In the genomic region with DNA sequence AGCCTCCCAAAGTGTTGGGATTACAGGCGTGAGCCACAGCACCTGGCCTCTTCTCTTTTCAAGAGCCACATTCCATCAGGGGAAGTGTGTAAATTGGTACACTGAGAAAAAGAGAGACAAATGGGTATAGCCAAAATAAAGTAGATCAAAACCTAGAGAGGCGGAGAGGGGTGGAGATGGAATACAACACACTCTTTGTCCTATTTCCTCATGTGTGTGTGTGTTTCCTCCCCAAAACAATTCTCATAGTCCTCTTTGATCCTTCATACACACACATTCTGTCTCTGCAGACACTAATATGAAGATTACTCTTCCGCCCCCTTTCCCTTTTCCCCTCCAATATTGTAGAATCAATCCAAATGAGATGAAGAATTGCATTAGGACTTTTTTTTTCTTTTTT, we compare ENCODE assay signal across 12 cellular contexts. TPM values are rescaled to one million over a fixed set of nuclear protein-coding genes. Genes with fewer than 3 reads are reported as not detected.
"Had no signal": no experiment of that assay in that cellular context is flagged by ENCODE, and none has a peak within 500 bp of the region (broad histone marks: within the 10 kb centered on the region; RNA-seq: fewer than 3 reads in every experiment).

No MANE protein-coding gene starts in this region.

- H2AFZ ChIP-seq: GM23248, GM23338 had no signal

- H3K9ac ChIP-seq: GM23248 had no signal

- H3K9me3 ChIP-seq: HAP-1 had no signal

- H3K4me2 ChIP-seq: GM23338 had no signal

- ATAC-seq: GM23338, HCT116 had no signal

- H3K9me3 Mint-ChIP-seq: GM23338, H9, HFFc6 had no signal

- H3K4me3 ChIP-seq: GM23248, GM23338, HAP-1 had no signal

- H3K27ac ChIP-seq: GM23248 had no signal

- H3K4me3 Mint-ChIP-seq: GM23338, H9, HFFc6 had no signal

- H3K36me3 ChIP-seq: HAP-1 had no signal

- FAIRE-seq: H1, H54 had no signal

- DNase-seq: GM23248, GOT3, H7, H9, HCEC 1CT, HFFc6 had no signal

- H3K27ac Mint-ChIP-seq: GM23338, H9, HFFc6 had no signal

RNA-seq across cellular contexts. Expression of a gene that starts 16.0 kb away (rescaled TPM):
- total RNA-seq: GM23248, H1, H4, H9 had no signal
- polyA plus RNA-seq: GM23248, GM23338 had no signal
